In genomic region chr11:79406376-79406775, GRCh38 we compare ENCODE assay signal across 13 cellular contexts. TPM values are rescaled to one million over a fixed set of nuclear protein-coding genes. Genes with fewer than 3 reads are reported as not detected.
A peak's percentile ranks its signal among the peaks of the same experiment; 100 is the strongest.
DNase-seq lines count a peak whose midpoint lies in the region; ATAC-seq, FAIRE-seq and TF ChIP-seq lines count a peak whose summit lies in the region.
"Had no signal": no experiment of that assay in that cellular context is flagged by ENCODE, and none has a peak within 500 bp of the region (broad histone marks: within the 10 kb centered on the region; RNA-seq: fewer than 3 reads in every experiment).

No MANE protein-coding gene starts in this region.

- no peaks in the 10 kb centered on the region for H3K79me2 ChIP-seq in GM12878 (ENCODE audit: control insufficient read depth, insufficient read depth, low read length)

- CTCF ChIA-PET in GM12878 (lab: Yijun Ruan, JAX) (interaction anchor here (0.9 kb wide), 1 partner anchor 15 kb away, joined by 3 read pairs; no protein-coding TSS in a partner anchor), HEK293T (lab: Yijun Ruan, JAX) (no interaction called here)

- no peak overlapping the region for H3K27ac Mint-ChIP-seq in activated T-helper 17 cell treated with anti-CD3 and anti-CD28 coated beads, Interleukin-2, amount 50 U/mL, for 72 hours
- H3K27ac Mint-ChIP-seq: activated naive CD4-positive, alpha-beta T cell treated with anti-CD3 and anti-CD28 coated beads, Interleukin-2, amount 50 U/mL, for 24 hours had no signal

- peak; percentile 84 for FAIRE-seq in GM12878 (lab: Jason Lieb, UNC)
- FAIRE-seq: islet of Langerhans had no signal

- RAD21 ChIA-PET in GM12878 (lab: Charles Lee; ENCODE audit: unreplicated experiment): interaction anchor here (1.1 kb wide), 1 partner anchor 88 kb away, joined by 4 read pairs; no protein-coding TSS in a partner anchor

- H3K27ac ChIP-seq in GM12878 (ENCODE audit: control insufficient read depth, insufficient read depth): no peak overlapping the region

- no peak overlapping the region for H3K4me3 Mint-ChIP-seq in activated T-helper 17 cell treated with anti-CD3 and anti-CD28 coated beads, Interleukin-2, amount 50 U/mL, for 72 hours
- H3K4me3 Mint-ChIP-seq: activated naive CD4-positive, alpha-beta T cell treated with anti-CD3 and anti-CD28 coated beads, Interleukin-2, amount 50 U/mL, for 24 hours had no signal

- H3K27me3 ChIP-seq in GM12878 (replicated peaks in 1 of 2; ENCODE audit: control insufficient read depth in 2 of 2, insufficient read depth in 2 of 2, low read length in 1 of 2): no peaks in the 10 kb centered on the region; a peak in 1 of 4 replicates

- 7% methylated on average over 5 of the region's 5 CpGs for WGBS in GM12878 (ENCODE audit: insufficient coverage, insufficient replicate concordance, low lambda C conversion rate, missing lambda C conversion rate)

- no peak for TF ChIP-seq POLR2A in GM12878 (IDR thresholded peaks at IDR 0.05; ENCODE audit: low read depth, low read length)

- no TSS peak for BruUV-seq in GM12878 (replicated peaks; lab: Mats Ljungman, UMichigan)

- H3K36me3 ChIP-seq in GM12878 (ENCODE audit: control insufficient read depth in 2 of 2, insufficient read depth in 2 of 2, low read length in 1 of 2): no peaks in the 10 kb centered on the region

- TF ChIP-seq CTCF in GM12878 (IDR thresholded peaks at IDR 0.05 in 2 of 3, conservative IDR thresholded peaks at IDR 0.05 in 1 of 3; ENCODE audit: control insufficient read depth in 2 of 3, extremely low read depth in 1 of 3, insufficient read depth in 1 of 3, low read depth in 3 of 3, low read length in 3 of 3) (no peak), foreskin fibroblast (IDR thresholded peaks at IDR 0.05; ENCODE audit: low read depth, low read length) (no peak)

- peaks cover 8% of the 10 kb centered on the region for H3K27me3 Mint-ChIP-seq in activated T-helper 17 cell treated with anti-CD3 and anti-CD28 coated beads, Interleukin-2, amount 50 U/mL, for 72 hours
- H3K27me3 Mint-ChIP-seq: activated naive CD4-positive, alpha-beta T cell treated with anti-CD3 and anti-CD28 coated beads, Interleukin-2, amount 50 U/mL, for 24 hours had no signal

- H3K9me3 Mint-ChIP-seq in activated T-helper 17 cell treated with anti-CD3 and anti-CD28 coated beads, Interleukin-2, amount 50 U/mL, for 72 hours: peaks cover 4% of the 10 kb centered on the region

- DNase-seq in GM12878 (ENCODE audit: low read depth, low spot score) (peak; percentile 57), foreskin fibroblast (no peak), NCI-H1436 (lab: John Stamatoyannopoulos, UW) (no peak), HEK293T (ENCODE audit: extremely low spot score) (no peak)
- DNase-seq: effector CD4-positive, alpha-beta T cell; NCI-H226 had no signal

- no peaks in the 10 kb centered on the region for H3K4me1 Mint-ChIP-seq in activated T-helper 17 cell treated with anti-CD3 and anti-CD28 coated beads, Interleukin-2, amount 50 U/mL, for 72 hours
- H3K4me1 Mint-ChIP-seq: activated naive CD4-positive, alpha-beta T cell treated with anti-CD3 and anti-CD28 coated beads, Interleukin-2, amount 50 U/mL, for 24 hours had no signal

- H3K4me2 ChIP-seq in GM12878 (ENCODE audit: control insufficient read depth, insufficient read depth): peak overlapping the region; percentile 41; the same call in 1 of the 2 replicates

- H3K4me3 ChIP-seq in GM12878 (no peak overlapping the region), foreskin fibroblast (ENCODE audit: low read depth in 1 of 2, low read length in 2 of 2) (no peak overlapping the region)

- no peaks in the 10 kb centered on the region for H3K36me3 Mint-ChIP-seq in activated T-helper 17 cell treated with anti-CD3 and anti-CD28 coated beads, Interleukin-2, amount 50 U/mL, for 72 hours (ENCODE audit: low read depth)
- H3K36me3 Mint-ChIP-seq: activated naive CD4-positive, alpha-beta T cell treated with anti-CD3 and anti-CD28 coated beads, Interleukin-2, amount 50 U/mL, for 24 hours had no signal

- intact Hi-C loops in GM12878 (cut with micrococcal nuclease; ENCODE audit: unreplicated experiment): no loop called here

- no peak overlapping the region for H2AFZ ChIP-seq in GM12878 (ENCODE audit: control insufficient read depth, low read depth, low read length)

- SMC1A ChIA-PET in GM12878 (lab: Charles Lee; ENCODE audit: uncharacterized antibody, unreplicated experiment): no interaction called here

- in situ Hi-C loops in GM12878 (cut with MboI): loop anchor here (5.0 kb wide), 1 partner anchor 76 kb away; no protein-coding TSS in a partner anchor

- ATAC-seq in GM18858 (IDR thresholded peaks at IDR 0.05; ENCODE audit: unreplicated experiment) (peak; percentile 96), GM21717 (IDR thresholded peaks at IDR 0.05; ENCODE audit: unreplicated experiment) (peak; percentile 96), HG03378 (IDR thresholded peaks at IDR 0.05; ENCODE audit: unreplicated experiment) (peak; percentile 99), GM12878 (peak; percentile 97)
- ATAC-seq in activated T-helper 17 cell treated with anti-CD3 and anti-CD28 coated beads, Interleukin-2, amount 50 U/mL, for 72 hours (replicated peaks): no peak

- POLR2A ChIA-PET in GM12878 (lab: Charles Lee) (no interaction called here), HEK293T (lab: Yijun Ruan, JAX) (no interaction called here)

- H3K9ac ChIP-seq in GM12878 (ENCODE audit: control insufficient read depth, insufficient read depth, low read length): no peak overlapping the region

- TF ChIP-seq EP300 in GM12878 (IDR thresholded peaks at IDR 0.05; ENCODE audit: borderline replicate concordance in 1 of 2, control insufficient read depth in 1 of 2, low read depth in 2 of 2, low read length in 2 of 2): peak; percentile 92 to 93

- peaks cover 9% of the 10 kb centered on the region for H3K4me1 ChIP-seq in GM12878 (ENCODE audit: control insufficient read depth, insufficient read depth, low read length)

- TF ChIP-seq RAD21 in GM12878 (IDR thresholded peaks at IDR 0.05; ENCODE audit: insufficient read depth, low read depth, low read length): no peak

- H4K20me1 ChIP-seq in GM12878 (ENCODE audit: control insufficient read depth, insufficient read depth): no peaks in the 10 kb centered on the region

- H3K9me3 ChIP-seq in GM12878 (replicated peaks; ENCODE audit: control insufficient read depth, insufficient read depth, low read length): no peaks in the 10 kb centered on the region

TF ChIP-seq in GM12878, 131 proteins besides CTCF, POLR2A, EP300 and RAD21 (continues in another document):
- peak; percentile 10 for TF ChIP-seq USF1 (IDR thresholded peaks at IDR 0.05; ENCODE audit: borderline replicate concordance, extremely low read length, insufficient read depth, low read depth, low read length)
- no peak for TF ChIP-seq JUND (IDR thresholded peaks at IDR 0.05; ENCODE audit: low read depth, low read length)
- TF ChIP-seq RELA (IDR thresholded peaks at IDR 0.05; ENCODE audit: borderline replicate concordance, partially characterized antibody): peak; percentile 80
- peak; percentile 84 for TF ChIP-seq MTA2 (IDR thresholded peaks at IDR 0.05; ENCODE audit: low read depth)
- TF ChIP-seq RAD51 (IDR thresholded peaks at IDR 0.05): peak; percentile 86
- peak; percentile 25; the same call in 1 of the 2 replicates for TF ChIP-seq CREM (IDR thresholded peaks at IDR 0.05; ENCODE audit: low read depth)

TF ChIP-seq in HEK293T, 16 proteins besides CTCF, POLR2A, EP300 and RAD21:
- TF ChIP-seq SUZ12 (IDR thresholded peaks at IDR 0.05) (no peak), ZNF384 (IDR thresholded peaks at IDR 0.05) (no peak), TARDBP (IDR thresholded peaks at IDR 0.05) (no peak), CTBP1 (IDR thresholded peaks at IDR 0.05; ENCODE audit: borderline replicate concordance) (no peak), SP1 (IDR thresholded peaks at IDR 0.05) (no peak), ELF4 (IDR thresholded peaks at IDR 0.05) (no peak), ARNT (IDR thresholded peaks at IDR 0.05) (no peak), FOXA1 (IDR thresholded peaks at IDR 0.05) (no peak), NFRKB (IDR thresholded peaks at IDR 0.05) (no peak), LEF1 (IDR thresholded peaks at IDR 0.05; ENCODE audit: borderline replicate concordance) (no peak), HDGF (IDR thresholded peaks at IDR 0.05; ENCODE audit: borderline replicate concordance) (no peak), FOXM1 (IDR thresholded peaks at IDR 0.05; ENCODE audit: borderline replicate concordance) (no peak), L3MBTL2 (conservative IDR thresholded peaks at IDR 0.05) (no peak)
- TF ChIP-seq, protein P1, sequence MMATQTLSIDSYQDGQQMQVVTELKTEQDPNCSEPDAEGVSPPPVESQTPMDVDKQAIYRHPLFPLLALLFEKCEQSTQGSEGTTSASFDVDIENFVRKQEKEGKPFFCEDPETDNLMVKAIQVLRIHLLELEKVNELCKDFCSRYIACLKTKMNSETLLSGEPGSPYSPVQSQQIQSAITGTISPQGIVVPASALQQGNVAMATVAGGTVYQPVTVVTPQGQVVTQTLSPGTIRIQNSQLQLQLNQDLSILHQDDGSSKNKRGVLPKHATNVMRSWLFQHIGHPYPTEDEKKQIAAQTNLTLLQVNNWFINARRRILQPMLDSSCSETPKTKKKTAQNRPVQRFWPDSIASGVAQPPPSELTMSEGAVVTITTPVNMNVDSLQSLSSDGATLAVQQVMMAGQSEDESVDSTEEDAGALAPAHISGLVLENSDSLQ (IDR thresholded peaks at IDR 0.05): no peak
TF ChIP-seq in HEK293T: peak in this region for 0.

RNA-seq across cellular contexts. Expression of gene TENM4, which starts 34.5 kb away (rescaled TPM):
- total RNA-seq in GM12878 (2013; cell fraction: nucleolus; rRNA removed): 0.02 and 1.0 TPM in 2 replicates
- total RNA-seq in GM12878 (2014; rRNA removed): 0.06 TPM in 1 of 2 replicates, not detected in the other
- total RNA-seq in GM12878 (2014; rRNA removed; fragmentation: Illumina TruSeq; extraction: Trizol): not detected in 2 replicates
- total RNA-seq in GM12878 (2021): 0.03 TPM in 2 replicates
- not detected for polyA plus RNA-seq in GM12878 (2011; ENCODE audit: low read depth)
- 0.12 and 0.23 TPM in 2 replicates for polyA plus RNA-seq in GM12878 (2011; rRNA removed)
- 0.02 and 0.06 TPM in 2 replicates for polyA plus RNA-seq in GM12878 (2011; cell fraction: cytosol; rRNA removed)
- 0.12 and 0.39 TPM in 2 replicates for polyA plus RNA-seq in GM12878 (2011; cell fraction: nucleus; rRNA removed)
- 0.01 TPM in 1 of 2 replicates, not detected in the other for polyA plus RNA-seq in GM12878 (2012)
- polyA plus RNA-seq in GM12878 (2014; fragmentation: Illumina TruSeq; extraction: Trizol): not detected in 2 replicates
- polyA plus RNA-seq in GM12878 (2014; fragmentation: Nextera tagmentation; extraction: Ambion mirVana): not detected
- polyA plus RNA-seq in GM12878 (2014; rRNA removed): not detected in 2 replicates
- not detected for polyA plus RNA-seq in GM12878 (2016; fragmentation: Nextera tagmentation; extraction: Ambion mirVana)
- 0.05 and 0.07 TPM in 2 replicates for polyA minus RNA-seq in GM12878 (2011; rRNA and poly(A)+ RNA removed)
- 0.21 TPM in 1 of 2 replicates, not detected in the other for polyA minus RNA-seq in GM12878 (2011; cell fraction: cytosol; rRNA and poly(A)+ RNA removed)
- polyA minus RNA-seq in GM12878 (2011; cell fraction: nucleus; rRNA and poly(A)+ RNA removed): 0.24 and 0.67 TPM in 2 replicates
- total RNA-seq in activated T-helper 17 cell treated with anti-CD3 and anti-CD28 coated beads, Interleukin-2, amount 50 U/mL, for 72 hours: under 1 TPM in 1 of 2 donors, not detected in 1; 0.15 TPM
- total RNA-seq: T-helper 2 cell treated with Interferon-gamma antibody and Interleukin-4, amounts not matched to agents 100 ng/mL and 5 ng/mL, for 36 hours had no signal
